In genomic region chr3:150733936-150734794, GRCh38 we compare ENCODE assay signal across 1 cellular context.
A peak's percentile ranks its signal among the peaks of the same experiment; 100 is the strongest.
TF ChIP-seq lines count a peak whose summit lies in the region.

No MANE protein-coding gene starts in this region.

TF ChIP-seq in HepG2, 621 proteins besides CTCF, POLR2A, EP300 and RAD21 (continued from another document and continues in another):
- TF ChIP-seq BCLAF1 (IDR thresholded peaks at IDR 0.05) (no peak), CEBPB (IDR thresholded peaks at IDR 0.05; ENCODE audit: borderline replicate concordance, low read depth, low read length) (peak; percentile 42), NR0B2 (CRISPR knock-in tag; IDR thresholded peaks at IDR 0.05) (no peak), ZNF337 (CRISPR knock-in tag; IDR thresholded peaks at IDR 0.05; ENCODE audit: borderline replicate concordance, low read depth) (no peak), TSC22D2 (CRISPR knock-in tag; IDR thresholded peaks at IDR 0.05; ENCODE audit: borderline replicate concordance) (no peak), CSRNP2 (CRISPR knock-in tag; conservative IDR thresholded peaks at IDR 0.05; ENCODE audit: low read depth) (no peak), THAP9 (CRISPR knock-in tag; IDR thresholded peaks at IDR 0.05; ENCODE audit: borderline replicate concordance) (no peak), ZNF839 (CRISPR knock-in tag; IDR thresholded peaks at IDR 0.05; ENCODE audit: borderline replicate concordance) (no peak), MIER2 (CRISPR knock-in tag; IDR thresholded peaks at IDR 0.05) (0 out of 2 replicates have a peak, but pooled peaks have one; percentile 37), BATF2 (CRISPR knock-in tag; IDR thresholded peaks at IDR 0.05) (no peak), SIX1 (CRISPR knock-in tag; IDR thresholded peaks at IDR 0.05; ENCODE audit: borderline replicate concordance) (no peak; the same call in 1 of the 2 replicates), ZIK1 (CRISPR knock-in tag; IDR thresholded peaks at IDR 0.05; ENCODE audit: borderline replicate concordance, low read depth) (no peak), ZNF280B (CRISPR knock-in tag; IDR thresholded peaks at IDR 0.05; ENCODE audit: borderline replicate concordance) (no peak), ZBTB14 (CRISPR knock-in tag; IDR thresholded peaks at IDR 0.05) (no peak), RORA (CRISPR knock-in tag; IDR thresholded peaks at IDR 0.05) (no peak), ZBTB2 (CRISPR knock-in tag; IDR thresholded peaks at IDR 0.05; ENCODE audit: low read depth) (no peak), SCMH1 (CRISPR knock-in tag; IDR thresholded peaks at IDR 0.05; ENCODE audit: borderline replicate concordance) (no peak), HNF1B (CRISPR knock-in tag; IDR thresholded peaks at IDR 0.05) (no peak), TAF1 (CRISPR knock-in tag; IDR thresholded peaks at IDR 0.05) (no peak), POGZ (CRISPR knock-in tag; IDR thresholded peaks at IDR 0.05) (no peak), CENPT (CRISPR knock-in tag; IDR thresholded peaks at IDR 0.05; ENCODE audit: low read depth) (no peak), ZFP82 (CRISPR knock-in tag; IDR thresholded peaks at IDR 0.05; ENCODE audit: borderline replicate concordance) (no peak), ZNF713 (CRISPR knock-in tag; IDR thresholded peaks at IDR 0.05) (no peak), MATR3 (CRISPR knock-in tag; IDR thresholded peaks at IDR 0.05) (no peak), CCDC6 (CRISPR knock-in tag; IDR thresholded peaks at IDR 0.05) (peak; percentile 43; the same call in 1 of the 2 replicates), ZUFSP (CRISPR knock-in tag; IDR thresholded peaks at IDR 0.05; ENCODE audit: borderline replicate concordance) (no peak), RBM39 (IDR thresholded peaks at IDR 0.05; ENCODE audit: low read depth, low read length, poor library complexity, severe bottlenecking) (no peak), PLRG1 (conservative IDR thresholded peaks at IDR 0.05) (no peak), HINFP (CRISPR knock-in tag; IDR thresholded peaks at IDR 0.05; ENCODE audit: low read depth) (no peak), NCOA2 (CRISPR knock-in tag; IDR thresholded peaks at IDR 0.05) (peak; percentile 81), ZNF414 (CRISPR knock-in tag; IDR thresholded peaks at IDR 0.05) (no peak), STAG1 (CRISPR knock-in tag; IDR thresholded peaks at IDR 0.05) (no peak)
